ENCODE assay signal across 23 cellular contexts in the genomic region with DNA sequence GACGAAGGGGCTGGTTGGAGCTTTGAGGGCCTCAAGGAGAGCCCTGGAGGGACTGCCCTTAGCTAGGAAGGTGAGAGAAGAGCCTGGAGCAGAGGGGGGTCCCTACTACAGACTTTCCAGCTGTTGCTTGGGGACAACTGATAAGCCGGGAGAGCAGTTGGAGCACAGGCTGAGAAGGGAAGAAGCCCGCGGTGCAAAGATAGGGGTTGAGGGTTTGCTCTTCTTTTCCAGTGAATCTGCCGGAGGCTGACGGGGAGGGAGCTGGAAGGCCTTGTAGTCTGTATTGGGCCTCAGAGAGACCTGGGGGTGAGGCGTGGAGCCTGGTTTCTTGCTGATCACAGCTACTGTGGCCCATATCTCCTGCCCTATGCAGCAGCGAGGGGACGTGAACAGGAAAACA. TPM values are rescaled to one million over a fixed set of nuclear protein-coding genes. Genes with fewer than 3 reads are reported as not detected.
DNase-seq lines count a peak whose midpoint lies in the region; ATAC-seq and TF ChIP-seq lines count a peak whose summit lies in the region.
"Had no signal": no experiment of that assay in that cellular context is flagged by ENCODE, and none has a peak within 500 bp of the region (broad histone marks: within the 10 kb centered on the region; RNA-seq: fewer than 3 reads in every experiment).

No MANE protein-coding gene starts in this region.

- no peak overlapping the region for H3K4me2 ChIP-seq in GM23338

- H3K27ac Mint-ChIP-seq in GM23338 (no peak overlapping the region), endodermal cell (peak overlapping the region; percentile 73), progenitor cell of endocrine pancreas (peak overlapping the region; percentile 11)
- H3K27ac Mint-ChIP-seq: HFFc6 had no signal

- H3K36me3 Mint-ChIP-seq in GM23338 (ENCODE audit: low read depth) = no peaks in the 10 kb centered on the region
- H3K36me3 Mint-ChIP-seq in endodermal cell (ENCODE audit: low read depth) = no peaks in the 10 kb centered on the region
- H3K36me3 Mint-ChIP-seq in progenitor cell of endocrine pancreas (ENCODE audit: insufficient read depth) = no peaks in the 10 kb centered on the region
- H3K36me3 Mint-ChIP-seq: CD4-positive, CD25-positive, alpha-beta regulatory T cell had no signal

- WGBS in endodermal cell (ENCODE audit: insufficient coverage in 1 of 2, insufficient read length in 1 of 2), 2 experiments = 70 to 71% methylated on average over 8 to 9 of the region's 9 CpGs

- H3K9me2 ChIP-seq in GM23338 (ENCODE audit: insufficient read depth) = no peaks in the 10 kb centered on the region

- no peak overlapping the region for H3K4me3 Mint-ChIP-seq in GM23338
- H3K4me3 Mint-ChIP-seq in endodermal cell = no peak overlapping the region
- H3K4me3 Mint-ChIP-seq in progenitor cell of endocrine pancreas (ENCODE audit: low read depth) = no peak overlapping the region
- H3K4me3 Mint-ChIP-seq: CD4-positive, CD25-positive, alpha-beta regulatory T cell; HFFc6 had no signal

- H3K27me3 Mint-ChIP-seq in GM23338 (ENCODE audit: insufficient read depth, low read depth, poor library complexity) = peaks cover 8% of the 10 kb centered on the region
- H3K27me3 Mint-ChIP-seq in endodermal cell (ENCODE audit: insufficient read depth) = no peaks in the 10 kb centered on the region
- no peaks in the 10 kb centered on the region for H3K27me3 Mint-ChIP-seq in progenitor cell of endocrine pancreas

- peak overlapping the region; percentile 85 for H2AFZ ChIP-seq in GM23338

- H4K20me1 ChIP-seq in GM23338 (replicated peaks; ENCODE audit: insufficient read depth) = no peaks in the 10 kb centered on the region

- no peak overlapping the region for H3K27ac ChIP-seq in GM23338 (ENCODE audit: low read depth)
- H3K27ac ChIP-seq in endodermal cell (ENCODE audit: low read depth, low read length) = no peak overlapping the region
- H3K27ac ChIP-seq: Peyer's patch, SJSA1 had no signal

- H3K27me3 ChIP-seq in GM23338 (ENCODE audit: insufficient read depth) (no peaks in the 10 kb centered on the region), endodermal cell (ENCODE audit: control insufficient read depth, insufficient read depth, low read length, poor library complexity, severe bottlenecking) (no peaks in the 10 kb centered on the region)
- H3K27me3 ChIP-seq: Peyer's patch, SJSA1 had no signal

- H3F3A ChIP-seq in GM23338 (replicated peaks; ENCODE audit: low read depth) = no peaks in the 10 kb centered on the region

- no peaks in the 10 kb centered on the region for H3K4me1 ChIP-seq in GM23338 (ENCODE audit: insufficient read depth)
- peaks cover 5% of the 10 kb centered on the region for H3K4me1 ChIP-seq in endodermal cell (ENCODE audit: control insufficient read depth, insufficient read depth, low read length)
- H3K4me1 ChIP-seq: Peyer's patch, SJSA1 had no signal

- H3K9me3 Mint-ChIP-seq in GM23338 (peaks cover 10% of the 10 kb centered on the region; the same call in 2 of the 3 replicates), endodermal cell (peaks cover 10% of the 10 kb centered on the region), progenitor cell of endocrine pancreas (ENCODE audit: low read depth) (no peaks in the 10 kb centered on the region)
- H3K9me3 Mint-ChIP-seq: HFFc6 had no signal

- H3K9me3 ChIP-seq in endodermal cell (ENCODE audit: control insufficient read depth, low read length) = peaks cover 25% of the 10 kb centered on the region
- H3K9me3 ChIP-seq: Peyer's patch, SJSA1 had no signal

- no peak overlapping the region for H3K4me3 ChIP-seq in GM23338
- no peak overlapping the region for H3K4me3 ChIP-seq in endodermal cell (ENCODE audit: low read length)
- H3K4me3 ChIP-seq: Peyer's patch, SJSA1 had no signal

- TF ChIP-seq CTCF in GM23338 (conservative IDR thresholded peaks at IDR 0.05; ENCODE audit: low read depth in 2 of 2) (no peak), endodermal cell (conservative IDR thresholded peaks at IDR 0.05) (no peak), progenitor cell of endocrine pancreas (IDR thresholded peaks at IDR 0.05; ENCODE audit: unreplicated experiment) (no peak)

- no peaks in the 10 kb centered on the region for H3K79me2 ChIP-seq in GM23338 (replicated peaks; ENCODE audit: insufficient read depth)

- H3K36me3 ChIP-seq in GM23338 (ENCODE audit: insufficient read depth) (no peaks in the 10 kb centered on the region), endodermal cell (ENCODE audit: control insufficient read depth, insufficient read depth, low read length) (no peaks in the 10 kb centered on the region)
- H3K36me3 ChIP-seq: Peyer's patch, SJSA1 had no signal

- ATAC-seq in GM23338 (no peak), HG02970 (IDR thresholded peaks at IDR 0.05; ENCODE audit: low FRiP score, unreplicated experiment) (no peak), GM18907 (IDR thresholded peaks at IDR 0.05; ENCODE audit: unreplicated experiment) (no peak)

- no peak overlapping the region for H3K9ac ChIP-seq in endodermal cell (ENCODE audit: extremely low read depth, low read length, poor library complexity, severe bottlenecking)

- DNase-seq in GM23338 (ENCODE audit: low spot score) = no peak
- peak; percentile 66 for DNase-seq in OCI-M2 (lab: John Stamatoyannopoulos, UW; ENCODE audit: unreplicated experiment)
- DNase-seq in endodermal cell = peak; percentile 72
- DNase-seq in progenitor cell of endocrine pancreas (ENCODE audit: low spot score, unreplicated experiment) = no peak
- no peak for DNase-seq in DMS153 treated with DMSO at 0.1 percent for 48 hours (lab: John Stamatoyannopoulos, UW; ENCODE audit: unreplicated experiment)
- DNase-seq: CD4-positive, CD25-positive, alpha-beta regulatory T cell; COR-L47; DMS79 treated with DMSO at 0.1 percent for 48 hours; HFFc6; Kasumi-1; NCI-H1930; NCI-H226; NCI-H510A treated with DMSO at 0.1 percent for 48 hours; NCI-H748 treated with DMSO at 0.1 percent for 48 hours; NK-92 treated with Interleukin-12 subunit alpha and Interleukin-12 subunit beta, amount 100 ng/mL, for 24 hours; Peyer's patch had no signal

- H3K4me1 Mint-ChIP-seq in GM23338 (no peaks in the 10 kb centered on the region; the same call in 1 of the 3 replicates), endodermal cell (peaks cover 19% of the 10 kb centered on the region), progenitor cell of endocrine pancreas (ENCODE audit: low read depth) (peaks cover 4% of the 10 kb centered on the region)
- H3K4me1 Mint-ChIP-seq: CD4-positive, CD25-positive, alpha-beta regulatory T cell had no signal

TF ChIP-seq in GM23338, 12 proteins besides CTCF, POLR2A, EP300 and RAD21 (continues in another document):
- TF ChIP-seq JUNB (IDR thresholded peaks at IDR 0.05; ENCODE audit: unreplicated experiment) = no peak

RNA-seq across cellular contexts. Expression of a gene that starts 23.7 kb away (rescaled TPM):
- 1.8 and 2.8 TPM in 2 replicates for total RNA-seq in GM23338 (2014; rRNA removed; shearing (Covaris generic))
- polyA plus RNA-seq in GM23338 (2016; fragmentation: Nextera tagmentation; extraction: Ambion mirVana) = 0.87 and 1.2 TPM in 2 replicates
- 100 to 1,000 TPM; 800 to 857 TPM for total RNA-seq in endodermal cell
- polyA plus RNA-seq in endodermal cell (2013, experiment 1 of 2) = 184 TPM
- 223 TPM for polyA plus RNA-seq in endodermal cell (2013, experiment 2 of 2)
- total RNA-seq in progenitor cell of endocrine pancreas = 1.8 and 3.4 TPM in 2 replicates
- total RNA-seq: A673; CD4-positive, CD25-positive, alpha-beta regulatory T cell; H4; HFFc6; MCF 10A; Peyer's patch; T-helper 1 cell treated with Interleukin-12 subunit alpha and Interleukin-12 subunit beta and Interleukin-4 antibody, amounts not matched to agents 30 ng/mL and 1 ng/mL, for 36 hours had no signal
- polyA plus RNA-seq: CD4-positive, CD25-positive, alpha-beta regulatory T cell had no signal

RNA-seq across cellular contexts. Expression of a gene that starts 36.8 kb away (rescaled TPM):
- 0.24 TPM in 1 of 2 replicates, not detected in the other for total RNA-seq in GM23338 (2014; rRNA removed; shearing (Covaris generic))
- not detected in 2 replicates for polyA plus RNA-seq in GM23338 (2016; fragmentation: Nextera tagmentation; extraction: Ambion mirVana)
- total RNA-seq in endodermal cell (under 1 TPM; 0.35 to 0.44 TPM), progenitor cell of endocrine pancreas (0.26 and 0.29 TPM in 2 replicates)
- 57.5 TPM for polyA plus RNA-seq in endodermal cell (2013, experiment 1 of 2)
- 36.3 TPM for polyA plus RNA-seq in endodermal cell (2013, experiment 2 of 2)
- total RNA-seq: CD4-positive, CD25-positive, alpha-beta regulatory T cell; H4; Peyer's patch; SJSA1; T-helper 1 cell treated with Interleukin-12 subunit alpha and Interleukin-12 subunit beta and Interleukin-4 antibody, amounts not matched to agents 30 ng/mL and 1 ng/mL, for 36 hours had no signal
- polyA plus RNA-seq: CD4-positive, CD25-positive, alpha-beta regulatory T cell had no signal

Comparison
In these comparisons a context has a peak if more than half of its experiments do, and no peak if none do; other contexts are left out.
1. DNase-seq: peak in OCI-M2 (single experiment) and endodermal cell (single experiment); none in GM23338 (single experiment), progenitor cell of endocrine pancreas (single experiment) and DMS153 treated with DMSO at 0.1 percent for 48 hours (single experiment).
2. RNA of a gene that starts 23.7 kb away (total RNA-seq): 800 to 857 TPM in endodermal cell; 1.8 to 3.4 TPM in progenitor cell of endocrine pancreas and 1.8 to 2.8 TPM in GM23338; every median in the first group is over 100 times any median in the second.